In genomic region chrX:49257074-49257790, GRCh38 we compare ENCODE assay signal across 30 cellular contexts. TPM values are rescaled to one million over a fixed set of nuclear protein-coding genes. Genes with fewer than 3 reads are reported as not detected.
DNase-seq lines count a peak whose midpoint lies in the region; ATAC-seq lines count a peak whose summit lies in the region.
"Had no signal": no experiment of that assay in that cellular context is flagged by ENCODE, and none has a peak within 500 bp of the region (broad histone marks: within the 10 kb centered on the region; RNA-seq: fewer than 3 reads in every experiment).

No MANE protein-coding gene starts in this region.

- H3K36me3 Mint-ChIP-seq in CD4-positive, alpha-beta memory T cell, result no peaks in the 10 kb centered on the region
- no peaks in the 10 kb centered on the region for H3K36me3 Mint-ChIP-seq in activated naive CD8-positive, alpha-beta T cell
- H3K36me3 Mint-ChIP-seq in stimulated activated effector memory CD8-positive, alpha-beta T cell treated with anti-CD3 and anti-CD28 coated beads, Interleukin-12 subunit alpha, Interleukin-12 subunit beta, amount 100 ng/mL, for 72 hours, result peaks cover 51% of the 10 kb centered on the region
- H3K36me3 Mint-ChIP-seq: mesothelial cell of epicardium, naive B cell, type B pancreatic cell had no signal

- CTCF ChIA-PET in CD4-positive, alpha-beta memory T cell (lab: Charles Lee; ENCODE audit: partially characterized antibody), result interaction anchor here (0.9 to 1.3 kb wide), 4 partner anchors 10 to 213 kb away, joined by 3 read pairs; no protein-coding TSS in a partner anchor

- H3K27ac ChIP-seq in CD4-positive, alpha-beta memory T cell (ENCODE audit: low read depth, low read length), result peak overlapping the region; percentile 38
- H3K27ac ChIP-seq: breast epithelium, HL-60, VCaP had no signal

- H3K9me3 Mint-ChIP-seq in CD4-positive, alpha-beta memory T cell, result peaks cover 0 to 2% (median 0%) of the 10 kb centered on the region in 8 donors
- H3K9me3 Mint-ChIP-seq in activated naive CD8-positive, alpha-beta T cell (ENCODE audit: low read depth), result no peaks in the 10 kb centered on the region
- no peaks in the 10 kb centered on the region for H3K9me3 Mint-ChIP-seq in stimulated activated effector memory CD8-positive, alpha-beta T cell treated with anti-CD3 and anti-CD28 coated beads, Interleukin-12 subunit alpha, Interleukin-12 subunit beta, amount 100 ng/mL, for 72 hours
- H3K9me3 Mint-ChIP-seq: activated CD4-positive, alpha-beta T cell treated with anti-CD3 and anti-CD28 coated beads, Interleukin-2, amount 10 ng/mL, durations not matched to agents 24 days and 14 days; naive B cell; type B pancreatic cell had no signal

- no peak overlapping the region for H3K4me3 ChIP-seq in CD4-positive, alpha-beta memory T cell (ENCODE audit: low read length in 2 of 2)
- no peak overlapping the region for H3K4me3 ChIP-seq in Jurkat, Clone E6-1 (ENCODE audit: low read length)
- H3K4me3 ChIP-seq: breast epithelium, GM12878 had no signal

- H3K27me3 Mint-ChIP-seq in CD4-positive, alpha-beta memory T cell, result no peaks in the 10 kb centered on the region
- H3K27me3 Mint-ChIP-seq in activated naive CD8-positive, alpha-beta T cell, result no peaks in the 10 kb centered on the region
- H3K27me3 Mint-ChIP-seq: activated CD4-positive, alpha-beta T cell treated with anti-CD3 and anti-CD28 coated beads, Interleukin-2, amount 10 ng/mL, durations not matched to agents 24 days and 14 days; type B pancreatic cell had no signal

- H3K27me3 ChIP-seq in CD4-positive, alpha-beta memory T cell (ENCODE audit: insufficient read depth, low read length), result no peaks in the 10 kb centered on the region

- intact Hi-C loops in CD4-positive, alpha-beta memory T cell (cut with micrococcal nuclease), result no loop called here

- H3K4me3 Mint-ChIP-seq in CD4-positive, alpha-beta memory T cell, result peak overlapping the region in 4 of 8 donors; percentile 21 to 63 (median 49)
- H3K4me3 Mint-ChIP-seq in activated naive CD8-positive, alpha-beta T cell, result peak overlapping the region; percentile 44
- no peak overlapping the region for H3K4me3 Mint-ChIP-seq in stimulated activated effector memory CD8-positive, alpha-beta T cell treated with anti-CD3 and anti-CD28 coated beads, Interleukin-12 subunit alpha, Interleukin-12 subunit beta, amount 100 ng/mL, for 72 hours
- H3K4me3 Mint-ChIP-seq: activated CD4-positive, alpha-beta T cell treated with anti-CD3 and anti-CD28 coated beads, Interleukin-2, amount 10 ng/mL, durations not matched to agents 24 days and 14 days; mesothelial cell of epicardium; type B pancreatic cell had no signal

- no peaks in the 10 kb centered on the region for H3K36me3 ChIP-seq in CD4-positive, alpha-beta memory T cell (ENCODE audit: insufficient read depth, low read length)
- H3K36me3 ChIP-seq: breast epithelium had no signal

- H3K4me1 ChIP-seq in CD4-positive, alpha-beta memory T cell (ENCODE audit: insufficient read depth, low read length), result peaks cover 43% of the 10 kb centered on the region
- H3K4me1 ChIP-seq: breast epithelium had no signal

- POLR2A ChIA-PET in CD4-positive, alpha-beta memory T cell (lab: Charles Lee; ENCODE audit: partially characterized antibody), result interaction anchor here (0.6 to 4.3 kb wide), 8 partner anchors 9 to 66 kb away, joined by 3 to 36 read pairs (median 4); partner anchors contain the start of genes CCDC22 and PPP1R3F

- no peak for DNase-seq in CD4-positive, alpha-beta memory T cell
- peak; percentile 18 for DNase-seq in Jurkat, Clone E6-1 (ENCODE audit: low read depth, low spot score)
- DNase-seq in stimulated activated effector memory CD8-positive, alpha-beta T cell treated with anti-CD3 and anti-CD28 coated beads, Interleukin-12 subunit alpha, Interleukin-12 subunit beta, amount 100 ng/mL, for 72 hours (ENCODE audit: low spot score in 2 of 2), result no peak
- DNase-seq in RKO (ENCODE audit: low spot score) (no peak), DMS79 treated with DMSO at 0.1 percent for 48 hours (lab: John Stamatoyannopoulos, UW) (no peak), NCI-H187 treated with DMSO at 0.1 percent for 48 hours (lab: John Stamatoyannopoulos, UW) (no peak)
- DNase-seq: amniotic stem cell; C1 segment of cervical spinal cord; effector CD4-positive, alpha-beta T cell; EL; islet precursor cell; naive B cell; NCI-H1048; NCI-H1694; nucleus accumbens; SK-N-SH; T-helper 9 cell had no signal

- peak overlapping the region in 6 of 7 donors; percentile 30 to 91 (median 78) for H3K27ac Mint-ChIP-seq in CD4-positive, alpha-beta memory T cell
- H3K27ac Mint-ChIP-seq in activated naive CD8-positive, alpha-beta T cell, result peak overlapping the region; percentile 64
- peak overlapping the region; percentile 40 for H3K27ac Mint-ChIP-seq in stimulated activated effector memory CD8-positive, alpha-beta T cell treated with anti-CD3 and anti-CD28 coated beads, Interleukin-12 subunit alpha, Interleukin-12 subunit beta, amount 100 ng/mL, for 72 hours
- H3K27ac Mint-ChIP-seq: activated CD4-positive, alpha-beta T cell treated with anti-CD3 and anti-CD28 coated beads, Interleukin-2, amount 10 ng/mL, durations not matched to agents 24 days and 14 days; mesothelial cell of epicardium; type B pancreatic cell had no signal

- peaks cover 17 to 33% (median 27%) of the 10 kb centered on the region in 4 donors for H3K4me1 Mint-ChIP-seq in CD4-positive, alpha-beta memory T cell
- peaks cover 20% of the 10 kb centered on the region for H3K4me1 Mint-ChIP-seq in activated naive CD8-positive, alpha-beta T cell (ENCODE audit: low read depth)
- peaks cover 44% of the 10 kb centered on the region for H3K4me1 Mint-ChIP-seq in stimulated activated effector memory CD8-positive, alpha-beta T cell treated with anti-CD3 and anti-CD28 coated beads, Interleukin-12 subunit alpha, Interleukin-12 subunit beta, amount 100 ng/mL, for 72 hours
- H3K4me1 Mint-ChIP-seq: mesothelial cell of epicardium had no signal

- H3K9me3 ChIP-seq in CD4-positive, alpha-beta memory T cell (ENCODE audit: control insufficient read depth in 1 of 2, low read length in 2 of 2), result no peaks in the 10 kb centered on the region
- H3K9me3 ChIP-seq: breast epithelium, SK-N-SH had no signal

- ATAC-seq in stimulated activated effector memory CD8-positive, alpha-beta T cell treated with anti-CD3 and anti-CD28 coated beads, Interleukin-12 subunit alpha, Interleukin-12 subunit beta, amount 100 ng/mL, for 72 hours, result no peak
- ATAC-seq: GM12878 had no signal

RNA-seq across cellular contexts. Expression of gene FOXP3, which starts 7.3 kb away (rescaled TPM):
- 1 to 10 TPM; 3.5 to 4.3 TPM for total RNA-seq in CD4-positive, alpha-beta memory T cell
- 1 to 10 TPM in 1 of 2 donors, under 1 TPM in 1; 1.00 to 2.2 TPM for polyA plus RNA-seq in CD4-positive, alpha-beta memory T cell
- polyA plus RNA-seq in Jurkat, Clone E6-1 (2012; ENCODE audit: insufficient read depth, insufficient read length), result 0.39 TPM
- total RNA-seq: epithelial cell of proximal tubule, LHCN-M2 had no signal

RNA-seq across cellular contexts. Expression of gene PPP1R3F, which starts 12.4 kb away (rescaled TPM):
- total RNA-seq in CD4-positive, alpha-beta memory T cell, result 10 to 100 TPM; 17.4 to 17.7 TPM
- polyA plus RNA-seq in CD4-positive, alpha-beta memory T cell, result 10 to 100 TPM in 1 of 2 donors, 1 to 10 TPM in 1; 4.8 to 10.7 TPM
- 1.1 TPM for polyA plus RNA-seq in Jurkat, Clone E6-1 (2012; ENCODE audit: insufficient read depth, insufficient read length)

RNA-seq across cellular contexts. Expression of gene CCDC22, which starts 22.0 kb away (rescaled TPM):
- 10 to 100 TPM; 27.1 to 27.7 TPM for total RNA-seq in CD4-positive, alpha-beta memory T cell
- 10 to 100 TPM; 22.6 to 33.1 TPM for polyA plus RNA-seq in CD4-positive, alpha-beta memory T cell
- 24.9 TPM for polyA plus RNA-seq in Jurkat, Clone E6-1 (2012; ENCODE audit: insufficient read depth, insufficient read length)

RNA-seq across cellular contexts. Expression of gene CACNA1F, which starts 24.1 kb away (rescaled TPM):
- total RNA-seq in CD4-positive, alpha-beta memory T cell, result 1 to 10 TPM; 1.2 to 1.3 TPM
- under 1 TPM in 1 of 2 donors, not detected in 1; 0.03 TPM for polyA plus RNA-seq in CD4-positive, alpha-beta memory T cell
- not detected for polyA plus RNA-seq in Jurkat, Clone E6-1 (2012; ENCODE audit: insufficient read depth, insufficient read length)
- total RNA-seq: LHCN-M2, liver had no signal
- polyA plus RNA-seq: AG04450, SK-N-SH had no signal

RNA-seq across cellular contexts. Expression of gene GAGE10, which starts 46.2 kb away (rescaled TPM):
- not detected for total RNA-seq in CD4-positive, alpha-beta memory T cell
- not detected for polyA plus RNA-seq in CD4-positive, alpha-beta memory T cell
- polyA plus RNA-seq in Jurkat, Clone E6-1 (2012; ENCODE audit: insufficient read depth, insufficient read length), result not detected
- total RNA-seq: activated CD4-positive, alpha-beta T cell treated with anti-CD3 and anti-CD28 coated beads, Interleukin-2, amount 10 ng/mL, durations not matched to agents 24 days and 14 days; breast epithelium; epithelial cell of proximal tubule; GM12878; LHCN-M2; liver; mesothelial cell of epicardium; NCI-H460 had no signal
- polyA plus RNA-seq: AG04450, GM12878, liver, SK-N-SH had no signal
